14 cellular contexts compared by ENCODE assay signal in genomic region chr17:63437287-63438091, GRCh38. TPM values are rescaled to one million over a fixed set of nuclear protein-coding genes. Genes with fewer than 3 reads are reported as not detected.
A peak's percentile ranks its signal among the peaks of the same experiment; 100 is the strongest.
DNase-seq lines count a peak whose midpoint lies in the region; ATAC-seq and TF ChIP-seq lines count a peak whose summit lies in the region.
"Had no signal": no experiment of that assay in that cellular context is flagged by ENCODE, and none has a peak within 500 bp of the region (broad histone marks: within the 10 kb centered on the region; RNA-seq: fewer than 3 reads in every experiment).

No MANE protein-coding gene starts in this region.

- peaks cover 14% of the 10 kb centered on the region for H3K36me3 Mint-ChIP-seq in activated CD4-positive, alpha-beta memory T cell treated with anti-CD3 and anti-CD28 coated beads, Interleukin-2, amount 10 ng/mL, durations not matched to agents 7 days and 5 days (ENCODE audit: low read depth)
- peaks cover 1% of the 10 kb centered on the region for H3K36me3 Mint-ChIP-seq in activated CD4-positive, alpha-beta memory T cell treated with anti-CD3 and anti-CD28 coated beads for 36 hours
- H3K36me3 Mint-ChIP-seq in T-cell, result peaks cover 10% of the 10 kb centered on the region
- H3K36me3 Mint-ChIP-seq: natural killer cell had no signal

- peak overlapping the region; percentile 63 for H3K27ac Mint-ChIP-seq in activated CD4-positive, alpha-beta memory T cell treated with anti-CD3 and anti-CD28 coated beads, Interleukin-2, amount 10 ng/mL, durations not matched to agents 7 days and 5 days
- H3K27ac Mint-ChIP-seq in activated CD4-positive, alpha-beta memory T cell treated with anti-CD3 and anti-CD28 coated beads for 36 hours, result no peak overlapping the region
- H3K27ac Mint-ChIP-seq in T-cell, result peak overlapping the region; percentile 61 to 66
- no peak overlapping the region for H3K27ac Mint-ChIP-seq in stimulated activated naive CD8-positive, alpha-beta T cell treated with anti-CD3 and anti-CD28 coated beads, Interleukin-15, amount 100 ng/mL, for 72 hours

- peaks cover 79% of the 10 kb centered on the region for H3K4me1 Mint-ChIP-seq in activated CD4-positive, alpha-beta memory T cell treated with anti-CD3 and anti-CD28 coated beads, Interleukin-2, amount 10 ng/mL, durations not matched to agents 7 days and 5 days
- peaks cover 55% of the 10 kb centered on the region for H3K4me1 Mint-ChIP-seq in activated CD4-positive, alpha-beta memory T cell treated with anti-CD3 and anti-CD28 coated beads for 36 hours (ENCODE audit: low read depth)
- H3K4me1 Mint-ChIP-seq in T-cell, result peaks cover 28 to 64% (median 42%) of the 10 kb centered on the region in 3 donors
- H3K4me1 Mint-ChIP-seq in stimulated activated naive CD8-positive, alpha-beta T cell treated with anti-CD3 and anti-CD28 coated beads, Interleukin-15, amount 100 ng/mL, for 72 hours, result peaks cover 64% of the 10 kb centered on the region

- DNase-seq in activated CD4-positive, alpha-beta memory T cell treated with anti-CD3 and anti-CD28 coated beads, Interleukin-2, amount 10 ng/mL, durations not matched to agents 7 days and 5 days, result no peak
- DNase-seq in activated CD4-positive, alpha-beta memory T cell treated with anti-CD3 and anti-CD28 coated beads for 36 hours, result no peak
- DNase-seq in T-cell (no peak), fibroblast of gingiva (ENCODE audit: low read depth) (peak; percentile 39), sciatic nerve (ENCODE audit: low spot score) (peak; percentile 79), NCI-H1436 (lab: John Stamatoyannopoulos, UW) (no peak), GM13976 (ENCODE audit: low spot score) (no peak)
- no peak for DNase-seq in stimulated activated naive CD8-positive, alpha-beta T cell treated with anti-CD3 and anti-CD28 coated beads, Interleukin-15, amount 100 ng/mL, for 72 hours
- DNase-seq: mammary epithelial cell, natural killer cell, NCI-H187, NCI-H446 treated with DMSO at 0.1 percent for 48 hours, retina, SIG-M5 had no signal

- CTCF ChIA-PET in activated CD4-positive, alpha-beta memory T cell treated with anti-CD3 and anti-CD28 coated beads, Interleukin-2, amount 10 ng/mL, durations not matched to agents 7 days and 5 days (lab: Charles Lee), result interaction anchor here (3.0 to 3.5 kb wide), 3 partner anchors 12 to 174 kb away, joined by 23 to 33 read pairs (median 32); no protein-coding TSS in a partner anchor
- CTCF ChIA-PET in activated CD4-positive, alpha-beta memory T cell treated with anti-CD3 and anti-CD28 coated beads for 36 hours (lab: Charles Lee), result interaction anchor here (3.3 to 4.9 kb wide), 4 partner anchors 8 to 175 kb away, joined by 16 to 43 read pairs (median 32); partner anchors contain the start of genes ACE and CYB561
- CTCF ChIA-PET in T-cell (lab: Charles Lee), result interaction anchor here (0.5 to 0.9 kb wide), 3 partner anchors 8 to 716 kb away, joined by 3 to 4 read pairs (median 3); no protein-coding TSS in a partner anchor

- H3K4me3 Mint-ChIP-seq in activated CD4-positive, alpha-beta memory T cell treated with anti-CD3 and anti-CD28 coated beads, Interleukin-2, amount 10 ng/mL, durations not matched to agents 7 days and 5 days, result no peak overlapping the region
- no peak overlapping the region for H3K4me3 Mint-ChIP-seq in activated CD4-positive, alpha-beta memory T cell treated with anti-CD3 and anti-CD28 coated beads for 36 hours
- no peak overlapping the region for H3K4me3 Mint-ChIP-seq in T-cell
- no peak overlapping the region for H3K4me3 Mint-ChIP-seq in stimulated activated naive CD8-positive, alpha-beta T cell treated with anti-CD3 and anti-CD28 coated beads, Interleukin-15, amount 100 ng/mL, for 72 hours
- H3K4me3 Mint-ChIP-seq: natural killer cell had no signal

- POLR2A ChIA-PET in activated CD4-positive, alpha-beta memory T cell treated with anti-CD3 and anti-CD28 coated beads, Interleukin-2, amount 10 ng/mL, durations not matched to agents 7 days and 5 days (lab: Charles Lee), result interaction anchor here (0.7 to 3.1 kb wide), 4 partner anchors 8 to 305 kb away, joined by 3 to 30 read pairs (median 8); partner anchors contain the start of genes ACE, CYB561 and MAP3K3
- POLR2A ChIA-PET in activated CD4-positive, alpha-beta memory T cell treated with anti-CD3 and anti-CD28 coated beads for 36 hours (lab: Charles Lee), result interaction anchor here (2.8 kb wide), 1 partner anchor 8 kb away, joined by 14 read pairs; the partner anchor contains the start of gene CYB561
- POLR2A ChIA-PET in T-cell (lab: Charles Lee), result no interaction called here

- H3K9me3 Mint-ChIP-seq in activated CD4-positive, alpha-beta memory T cell treated with anti-CD3 and anti-CD28 coated beads, Interleukin-2, amount 10 ng/mL, durations not matched to agents 7 days and 5 days, result no peaks in the 10 kb centered on the region
- no peaks in the 10 kb centered on the region for H3K9me3 Mint-ChIP-seq in activated CD4-positive, alpha-beta memory T cell treated with anti-CD3 and anti-CD28 coated beads for 36 hours
- H3K9me3 Mint-ChIP-seq in T-cell, result no peaks in the 10 kb centered on the region
- H3K9me3 Mint-ChIP-seq in stimulated activated naive CD8-positive, alpha-beta T cell treated with anti-CD3 and anti-CD28 coated beads, Interleukin-15, amount 100 ng/mL, for 72 hours, result no peaks in the 10 kb centered on the region
- H3K9me3 Mint-ChIP-seq: natural killer cell had no signal

- intact Hi-C loops in activated CD4-positive, alpha-beta memory T cell treated with anti-CD3 and anti-CD28 coated beads for 36 hours (cut with micrococcal nuclease), result no loop called here
- intact Hi-C loops in sciatic nerve (cut with DNase I), result no loop called here

- in situ Hi-C loops in GM13976 (cut with MboI; ENCODE audit: low sequenced_read_pairs, unreplicated experiment), result loop anchor here (25.0 kb wide), 1 partner anchor 375 kb away; no protein-coding TSS in a partner anchor

- ATAC-seq in T-cell (replicated peaks in 1 of 4), result no peak
- peak; percentile 18 for ATAC-seq in sciatic nerve
- ATAC-seq in stimulated activated naive CD8-positive, alpha-beta T cell treated with anti-CD3 and anti-CD28 coated beads, Interleukin-15, amount 100 ng/mL, for 72 hours, result no peak
- ATAC-seq: natural killer cell had no signal

- no peaks in the 10 kb centered on the region for H3K27me3 Mint-ChIP-seq in activated CD4-positive, alpha-beta memory T cell treated with anti-CD3 and anti-CD28 coated beads, Interleukin-2, amount 10 ng/mL, durations not matched to agents 7 days and 5 days
- H3K27me3 Mint-ChIP-seq in activated CD4-positive, alpha-beta memory T cell treated with anti-CD3 and anti-CD28 coated beads for 36 hours, result no peaks in the 10 kb centered on the region
- no peaks in the 10 kb centered on the region for H3K27me3 Mint-ChIP-seq in T-cell
- peaks cover 8% of the 10 kb centered on the region for H3K27me3 Mint-ChIP-seq in stimulated activated naive CD8-positive, alpha-beta T cell treated with anti-CD3 and anti-CD28 coated beads, Interleukin-15, amount 100 ng/mL, for 72 hours

- TF ChIP-seq CTCF in GM13976 (IDR thresholded peaks at IDR 0.05; ENCODE audit: borderline replicate concordance, control extremely low read depth, extremely low read depth, insufficient read depth, missing control alignments), result no peak

RNA-seq across cellular contexts. Expression of gene CYB561, which starts 8.6 kb away (rescaled TPM):
- total RNA-seq in activated CD4-positive, alpha-beta memory T cell treated with anti-CD3 and anti-CD28 coated beads, Interleukin-2, amount 10 ng/mL, durations not matched to agents 7 days and 5 days, result 10 to 100 TPM; 28.9 to 30.3 TPM
- 1 to 10 TPM; 9.4 to 9.7 TPM for total RNA-seq in activated CD4-positive, alpha-beta memory T cell treated with anti-CD3 and anti-CD28 coated beads for 36 hours
- total RNA-seq in T-cell (10 to 100 TPM; 15.5 to 64.1 (median 34.0) TPM), sciatic nerve (24.7 TPM)

RNA-seq across cellular contexts. Expression of gene ACE, which starts 39.4 kb away (rescaled TPM):
- total RNA-seq in activated CD4-positive, alpha-beta memory T cell treated with anti-CD3 and anti-CD28 coated beads, Interleukin-2, amount 10 ng/mL, durations not matched to agents 7 days and 5 days, result 10 to 100 TPM; 10.6 to 12.2 TPM
- 1 to 10 TPM; 2.2 to 2.6 TPM for total RNA-seq in activated CD4-positive, alpha-beta memory T cell treated with anti-CD3 and anti-CD28 coated beads for 36 hours
- total RNA-seq in T-cell (10 to 100 TPM in 3 of 5 donors, 1 to 10 TPM in 2; 4.1 to 37.0 (median 12.8) TPM), sciatic nerve (14.0 TPM)

Comparison
In these comparisons a context has a peak if more than half of its experiments do, and no peak if none do; other contexts are left out.
1. H3K27ac Mint-ChIP-seq: peak in activated CD4-positive, alpha-beta memory T cell treated with anti-CD3 and anti-CD28 coated beads, Interleukin-2, amount 10 ng/mL, durations not matched to agents 7 days and 5 days (single experiment) and T-cell (2 of 2); none in activated CD4-positive, alpha-beta memory T cell treated with anti-CD3 and anti-CD28 coated beads for 36 hours (single experiment) and stimulated activated naive CD8-positive, alpha-beta T cell treated with anti-CD3 and anti-CD28 coated beads, Interleukin-15, amount 100 ng/mL, for 72 hours (0 of 2).
2. DNase-seq: peak in fibroblast of gingiva (single experiment) and sciatic nerve (single experiment); none in activated CD4-positive, alpha-beta memory T cell treated with anti-CD3 and anti-CD28 coated beads, Interleukin-2, amount 10 ng/mL, durations not matched to agents 7 days and 5 days (single experiment), activated CD4-positive, alpha-beta memory T cell treated with anti-CD3 and anti-CD28 coated beads for 36 hours (single experiment), T-cell (0 of 34), NCI-H1436 (single experiment), GM13976 (single experiment) and stimulated activated naive CD8-positive, alpha-beta T cell treated with anti-CD3 and anti-CD28 coated beads, Interleukin-15, amount 100 ng/mL, for 72 hours (0 of 2).
3. POLR2A ChIA-PET loops: an anchor here in activated CD4-positive, alpha-beta memory T cell treated with anti-CD3 and anti-CD28 coated beads, Interleukin-2, amount 10 ng/mL, durations not matched to agents 7 days and 5 days (0.7 to 3.1 kb wide) and activated CD4-positive, alpha-beta memory T cell treated with anti-CD3 and anti-CD28 coated beads for 36 hours (2.8 kb wide); none called in T-cell.